In genomic region chr6:116370717-116371383, GRCh38 we compare ENCODE assay signal across 8 cellular contexts. TPM values are rescaled to one million over a fixed set of nuclear protein-coding genes. Genes with fewer than 3 reads are reported as not detected.
DNase-seq lines count a peak whose midpoint lies in the region; ATAC-seq and TF ChIP-seq lines count a peak whose summit lies in the region.

Gene DSE, plus strand, starts transcription at chr6:116370947. Its CDS starts 28,304 bp downstream, at chr6:116399251.

- peak within 1 kb of the TSS; percentile 83 for H3K27ac ChIP-seq in SJCRH30

- no peaks in the 10 kb centered on the region for H3K9me3 ChIP-seq in BE2C
- H3K9me3 ChIP-seq in SJCRH30 (replicated peaks) = no peaks in the 10 kb centered on the region
- H3K9me3 ChIP-seq in adipocyte (ENCODE audit: control insufficient read depth, low read length) = no peaks in the 10 kb centered on the region

- peaks cover 10% of the 10 kb centered on the region for H3K27me3 Mint-ChIP-seq in type B pancreatic cell

- H3K9ac ChIP-seq in adipocyte (ENCODE audit: low read length) = peak within 1 kb of the TSS; percentile 98

- peak; percentile 83 for ATAC-seq in GM19025 (IDR thresholded peaks at IDR 0.05; ENCODE audit: low read depth, unreplicated experiment)
- peak; percentile 70 for ATAC-seq in HG03175 (IDR thresholded peaks at IDR 0.05; ENCODE audit: unreplicated experiment)

- H3K4me3 Mint-ChIP-seq in type B pancreatic cell = peak within 1 kb of the TSS; percentile 95

- H3K4me1 Mint-ChIP-seq in type B pancreatic cell (ENCODE audit: unreplicated experiment) = peaks cover 23% of the 10 kb centered on the region

- H3K27ac Mint-ChIP-seq in type B pancreatic cell = peak within 1 kb of the TSS; percentile 92

- no peaks in the 10 kb centered on the region for H3K9me3 Mint-ChIP-seq in type B pancreatic cell

- peak within 1 kb of the TSS; percentile 61 for H3K4me3 ChIP-seq in BE2C (ENCODE audit: low read depth, low read length)
- H3K4me3 ChIP-seq in SJCRH30 = peak within 1 kb of the TSS; percentile 93
- peak within 1 kb of the TSS; percentile 97 for H3K4me3 ChIP-seq in adipocyte (ENCODE audit: low read length)

- intact Hi-C loops in cardiac septum (cut with DNase I) = no loop called here

- peaks cover 27% of the 10 kb centered on the region for H3K27me3 ChIP-seq in BE2C
- H3K27me3 ChIP-seq in SJCRH30 = no peaks in the 10 kb centered on the region
- H3K27me3 ChIP-seq in adipocyte (replicated peaks; ENCODE audit: control insufficient read depth, insufficient read depth, low read length) = no peaks in the 10 kb centered on the region

- no peak for TF ChIP-seq CTCF in BE2C (IDR thresholded peaks at IDR 0.05; ENCODE audit: low read depth, low read length)
- TF ChIP-seq CTCF in type B pancreatic cell (conservative IDR thresholded peaks at IDR 0.05) = no peak

- H3K4me1 ChIP-seq in BE2C (no peaks in the 10 kb centered on the region), SJCRH30 (no peaks in the 10 kb centered on the region; the same call in 1 of the 2 replicates), adipocyte (ENCODE audit: control insufficient read depth, insufficient read depth, low read length) (peaks cover 21% of the 10 kb centered on the region)

- peaks cover under 1% of the 10 kb centered on the region for H3K36me3 Mint-ChIP-seq in type B pancreatic cell

- no peaks in the 10 kb centered on the region for H3K36me3 ChIP-seq in BE2C
- no peaks in the 10 kb centered on the region for H3K36me3 ChIP-seq in SJCRH30
- H3K36me3 ChIP-seq in adipocyte (ENCODE audit: control insufficient read depth, insufficient read depth, low read length, severe bottlenecking) = peaks cover 6% of the 10 kb centered on the region

- DNase-seq in BE2C = peak; percentile 55
- peak; percentile 87 to 89 for DNase-seq in SJCRH30
- DNase-seq in adipocyte (ENCODE audit: low read depth) = peak; percentile 94
- peak; percentile 94 for DNase-seq in cardiac septum (ENCODE audit: low spot score)
- peak; percentile 62 for DNase-seq in pons (ENCODE audit: low spot score)
- peak; percentile 81 for DNase-seq in type B pancreatic cell (ENCODE audit: extremely low spot score, unreplicated experiment)

RNA-seq across cellular contexts. Expression of gene DSE, which starts in this region (rescaled TPM):
- 3.7 TPM for polyA plus RNA-seq in BE2C (2012; ENCODE audit: insufficient read depth, insufficient read length, low read depth)
- 43.7 and 51.0 TPM in 2 replicates for total RNA-seq in SJCRH30 (2014; rRNA removed; shearing (Covaris generic))
- total RNA-seq in cardiac septum (14.3 TPM), type B pancreatic cell (ENCODE audit: low replicate concordance) (16.7 and 80.5 TPM in 2 replicates)

Comparison
In these comparisons a context has a peak if more than half of its experiments do, and no peak if none do; other contexts are left out.
1. Peak in every context shown above with its lines: DNase-seq, ATAC-seq, H3K4me3 ChIP-seq and H3K27ac ChIP-seq.